ENCODE assay signal across 19 cellular contexts in the genomic region with DNA sequence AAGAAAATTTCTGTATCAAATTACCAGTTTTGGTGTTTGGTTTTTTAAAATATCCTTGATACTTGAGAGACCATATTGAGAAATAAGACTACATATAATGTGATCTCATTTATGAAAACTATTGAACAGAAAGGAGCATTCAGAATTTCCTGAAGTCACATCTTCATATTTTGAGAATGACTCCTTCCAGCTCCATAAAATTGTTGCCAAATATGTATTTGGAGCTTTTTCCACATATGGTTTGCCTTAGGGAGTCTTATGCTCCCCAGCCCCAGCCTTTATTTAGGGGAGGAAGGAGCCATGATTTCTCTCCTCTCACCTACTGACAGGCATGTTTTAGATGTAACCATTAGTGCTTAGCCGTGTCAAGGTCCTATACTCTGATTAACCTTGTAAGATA.
"Had no signal": no experiment of that assay in that cellular context is flagged by ENCODE, and none has a peak within 500 bp of the region (broad histone marks: within the 10 kb centered on the region; RNA-seq: fewer than 3 reads in every experiment).

No MANE protein-coding gene starts in this region.

- H3K4me3 ChIP-seq: gastrocnemius medialis, heart right ventricle, upper lobe of left lung had no signal

- H3K27me3 Mint-ChIP-seq: effector memory CD8-positive, alpha-beta T cell had no signal

- H3K27ac ChIP-seq: epithelial cell of prostate, gastrocnemius medialis, heart right ventricle, upper lobe of left lung had no signal

- H3K4me1 ChIP-seq: gastrocnemius medialis, heart right ventricle, upper lobe of left lung had no signal

- H3K9me3 Mint-ChIP-seq: effector memory CD8-positive, alpha-beta T cell; T-helper 2 cell treated with Interferon-gamma antibody and Interleukin-4, amounts not matched to agents 5 μg/mL and 100 μg/mL, for 36 hours had no signal

- H3K36me3 ChIP-seq: gastrocnemius medialis, heart right ventricle, upper lobe of left lung had no signal

- H3K27me3 ChIP-seq: gastrocnemius medialis, heart right ventricle, upper lobe of left lung had no signal

- DNase-seq: activated CD4-positive, alpha-beta T cell treated with anti-CD3 and anti-CD28 coated beads, Interleukin-2, amount 50 U/mL, for 48 hours; activated CD4-positive, CD25-positive, alpha-beta regulatory T cell treated with anti-CD3 and anti-CD28 coated beads, Interleukin-2, amount 50 U/mL, for 72 hours; activated gamma-delta T cell; activated naive CD8-positive, alpha-beta T cell treated with anti-CD3 and anti-CD28 coated beads, Interleukin-2, amount 10 ng/mL, durations not matched to agents 7 days and 5 days; activated T-cell treated with anti-CD3 and anti-CD28 coated beads, Interleukin-2, amount 50 U/mL, for 48 hours; caudate nucleus; cortex of kidney; effector memory CD8-positive, alpha-beta T cell; gastrocnemius medialis; heart right ventricle; left ventricle myocardium superior; mesendoderm; stimulated activated CD4-positive, alpha-beta T cell treated with anti-CD3 and anti-CD28 coated beads, Interleukin-2, amount 100 ng/mL, for 48 hours; stimulated activated naive CD4-positive, alpha-beta T cell treated with Interleukin-2 at 50 U/mL for 16 hours; SW 1271; upper lobe of left lung had no signal

- H3K27ac Mint-ChIP-seq: activated naive CD8-positive, alpha-beta T cell treated with anti-CD3 and anti-CD28 coated beads, Interleukin-2, amount 10 ng/mL, durations not matched to agents 7 days and 5 days; effector memory CD8-positive, alpha-beta T cell; nephron; T-helper 2 cell treated with Interferon-gamma antibody and Interleukin-4, amounts not matched to agents 5 μg/mL and 100 μg/mL, for 36 hours had no signal

- ATAC-seq: effector memory CD8-positive, alpha-beta T cell; gastrocnemius medialis; heart right ventricle; left ventricle myocardium superior had no signal

- H3K9me3 ChIP-seq: gastrocnemius medialis, upper lobe of left lung had no signal

- H3K4me1 Mint-ChIP-seq: activated naive CD8-positive, alpha-beta T cell treated with anti-CD3 and anti-CD28 coated beads, Interleukin-2, amount 10 ng/mL, durations not matched to agents 7 days and 5 days; nephron had no signal

- H3K4me3 Mint-ChIP-seq: activated naive CD8-positive, alpha-beta T cell treated with anti-CD3 and anti-CD28 coated beads, Interleukin-2, amount 10 ng/mL, durations not matched to agents 7 days and 5 days; effector memory CD8-positive, alpha-beta T cell; nephron; T-helper 2 cell treated with Interferon-gamma antibody and Interleukin-4, amounts not matched to agents 5 μg/mL and 100 μg/mL, for 36 hours had no signal
